8 cellular contexts compared by ENCODE assay signal in the genomic region with DNA sequence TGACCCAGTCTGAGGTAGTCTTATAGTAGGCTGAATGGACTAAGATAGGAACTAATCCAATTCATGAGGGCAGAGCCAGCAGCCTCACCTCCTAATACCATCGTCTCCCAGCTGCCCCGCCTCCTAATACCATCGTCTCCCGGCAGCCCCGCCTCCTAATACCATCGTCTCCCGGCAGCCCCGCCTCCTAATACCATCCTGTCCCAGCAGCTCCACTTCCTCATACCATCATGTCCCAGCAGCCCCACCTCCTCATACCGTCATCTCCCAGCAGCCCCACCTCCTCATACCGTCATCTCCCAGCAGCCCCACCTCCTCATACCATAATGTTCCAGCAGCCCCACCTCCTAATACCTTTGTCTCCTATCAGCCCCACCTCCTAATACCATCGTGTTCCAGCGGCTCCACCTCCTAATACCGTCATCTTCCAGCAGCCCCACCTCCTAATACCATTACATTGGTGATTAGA. TPM values are rescaled to one million over a fixed set of nuclear protein-coding genes. Genes with fewer than 3 reads are reported as not detected.
DNase-seq lines count a peak whose midpoint lies in the region; ATAC-seq lines count a peak whose summit lies in the region.

No MANE protein-coding gene starts in this region.

- H3K9me3 ChIP-seq in iPS-20b (ENCODE audit: insufficient read depth, low read depth, low read length) = no peaks in the 10 kb centered on the region

- no peaks in the 10 kb centered on the region for H3K27me3 ChIP-seq in iPS-20b (ENCODE audit: insufficient read depth, low read length)

- no peaks in the 10 kb centered on the region for H3K27me3 Mint-ChIP-seq in activated naive CD8-positive, alpha-beta T cell
- H3K27me3 Mint-ChIP-seq in activated naive CD8-positive, alpha-beta T cell treated with anti-CD3 and anti-CD28 coated beads for 36 hours = no peaks in the 10 kb centered on the region
- no peaks in the 10 kb centered on the region for H3K27me3 Mint-ChIP-seq in activated naive CD8-positive, alpha-beta T cell treated with anti-CD3 and anti-CD28 coated beads, Interleukin-2, amount 50 U/mL, for 24 hours

- H3K4me3 Mint-ChIP-seq in activated naive CD8-positive, alpha-beta T cell = peak overlapping the region; percentile 56
- H3K4me3 Mint-ChIP-seq in activated naive CD8-positive, alpha-beta T cell treated with anti-CD3 and anti-CD28 coated beads for 36 hours = no peak overlapping the region
- H3K4me3 Mint-ChIP-seq in activated naive CD8-positive, alpha-beta T cell treated with anti-CD3 and anti-CD28 coated beads, Interleukin-2, amount 50 U/mL, for 24 hours = no peak overlapping the region

- DNase-seq in activated naive CD8-positive, alpha-beta T cell treated with anti-CD3 and anti-CD28 coated beads for 36 hours = no peak
- peak; percentile 54 for DNase-seq in T follicular helper cell (ENCODE audit: low read depth)
- DNase-seq in activated naive CD8-positive, alpha-beta T cell treated with anti-CD3 and anti-CD28 coated beads, Interleukin-2, amount 50 U/mL, for 24 hours = peak; percentile 45
- peak; percentile 52 to 82 for DNase-seq in stimulated activated CD4-positive, alpha-beta T cell treated with anti-CD3 and anti-CD28 coated beads, Interleukin-4, amount 100 ng/mL, for 4 hours

- no peak overlapping the region for H3K27ac ChIP-seq in iPS-20b (ENCODE audit: low read length)

- H3K27ac Mint-ChIP-seq in activated naive CD8-positive, alpha-beta T cell = no peak overlapping the region
- H3K27ac Mint-ChIP-seq in activated naive CD8-positive, alpha-beta T cell treated with anti-CD3 and anti-CD28 coated beads for 36 hours = no peak overlapping the region
- no peak overlapping the region for H3K27ac Mint-ChIP-seq in activated naive CD8-positive, alpha-beta T cell treated with anti-CD3 and anti-CD28 coated beads, Interleukin-2, amount 50 U/mL, for 24 hours

- H3K4me3 ChIP-seq in iPS-20b (ENCODE audit: low read length) = peak overlapping the region; percentile 48

- no peak overlapping the region for H3K9ac ChIP-seq in iPS-20b (ENCODE audit: low read depth, low read length)

- peaks cover 8% of the 10 kb centered on the region for H3K36me3 Mint-ChIP-seq in activated naive CD8-positive, alpha-beta T cell
- H3K36me3 Mint-ChIP-seq in activated naive CD8-positive, alpha-beta T cell treated with anti-CD3 and anti-CD28 coated beads for 36 hours = peaks cover 29% of the 10 kb centered on the region
- H3K36me3 Mint-ChIP-seq in activated naive CD8-positive, alpha-beta T cell treated with anti-CD3 and anti-CD28 coated beads, Interleukin-2, amount 50 U/mL, for 24 hours (ENCODE audit: low read depth) = peaks cover 21% of the 10 kb centered on the region

- ATAC-seq in activated naive CD8-positive, alpha-beta T cell treated with anti-CD3 and anti-CD28 coated beads, Interleukin-2, amount 50 U/mL, for 24 hours = peak; percentile 17
- no peak for ATAC-seq in HG02884 (IDR thresholded peaks at IDR 0.05; ENCODE audit: unreplicated experiment)
- ATAC-seq in HG03108 (IDR thresholded peaks at IDR 0.05; ENCODE audit: unreplicated experiment) = no peak

- peaks cover 17% of the 10 kb centered on the region for H3K4me1 ChIP-seq in iPS-20b (ENCODE audit: insufficient read depth, low read length)

- peaks cover 3% of the 10 kb centered on the region for H3K9me3 Mint-ChIP-seq in activated naive CD8-positive, alpha-beta T cell (ENCODE audit: low read depth)
- no peaks in the 10 kb centered on the region for H3K9me3 Mint-ChIP-seq in activated naive CD8-positive, alpha-beta T cell treated with anti-CD3 and anti-CD28 coated beads for 36 hours
- H3K9me3 Mint-ChIP-seq in activated naive CD8-positive, alpha-beta T cell treated with anti-CD3 and anti-CD28 coated beads, Interleukin-2, amount 50 U/mL, for 24 hours = no peaks in the 10 kb centered on the region

- H3K36me3 ChIP-seq in iPS-20b (ENCODE audit: insufficient read depth, low read depth, low read length) = no peaks in the 10 kb centered on the region

- peaks cover 36% of the 10 kb centered on the region for H3K4me1 Mint-ChIP-seq in activated naive CD8-positive, alpha-beta T cell (ENCODE audit: low read depth)
- peaks cover 16% of the 10 kb centered on the region for H3K4me1 Mint-ChIP-seq in activated naive CD8-positive, alpha-beta T cell treated with anti-CD3 and anti-CD28 coated beads for 36 hours
- peaks cover 37% of the 10 kb centered on the region for H3K4me1 Mint-ChIP-seq in activated naive CD8-positive, alpha-beta T cell treated with anti-CD3 and anti-CD28 coated beads, Interleukin-2, amount 50 U/mL, for 24 hours

RNA-seq across cellular contexts. Expression of gene ARGLU1, which starts 2.5 kb away (rescaled TPM):
- 10 to 100 TPM; 65.3 to 72.7 TPM for total RNA-seq in activated naive CD8-positive, alpha-beta T cell treated with anti-CD3 and anti-CD28 coated beads for 36 hours

RNA-seq across cellular contexts. Expression of gene EFNB2, which starts 34.9 kb away (rescaled TPM):
- under 1 TPM; 0.06 to 0.08 TPM for total RNA-seq in activated naive CD8-positive, alpha-beta T cell treated with anti-CD3 and anti-CD28 coated beads for 36 hours
